Comparison of ENCODE assay signal across 9 cellular contexts in genomic region chr4:139740121-139740520, GRCh38.
DNase-seq lines count a peak whose midpoint lies in the region; ATAC-seq, FAIRE-seq and TF ChIP-seq lines count a peak whose summit lies in the region.
"Had no signal": no experiment of that assay in that cellular context is flagged by ENCODE, and none has a peak within 500 bp of the region (broad histone marks: within the 10 kb centered on the region; RNA-seq: fewer than 3 reads in every experiment).

No MANE protein-coding gene starts in this region.

- no peaks in the 10 kb centered on the region for H3F3A ChIP-seq in PC-3 (ENCODE audit: low read length, unreplicated experiment)

- H3K36me3 Mint-ChIP-seq in mesothelial cell of epicardium = no peaks in the 10 kb centered on the region
- H3K36me3 Mint-ChIP-seq in activated CD8-positive, alpha-beta T cell treated with anti-CD3 and anti-CD28 coated beads for 36 hours (ENCODE audit: low read depth) = no peaks in the 10 kb centered on the region
- no peaks in the 10 kb centered on the region for H3K36me3 Mint-ChIP-seq in activated naive CD4-positive, alpha-beta T cell treated with anti-CD3 and anti-CD28 coated beads, Interleukin-2, amount 50 U/mL, for 72 hours

- H3K9me3 Mint-ChIP-seq in mesothelial cell of epicardium = no peaks in the 10 kb centered on the region
- no peaks in the 10 kb centered on the region for H3K9me3 Mint-ChIP-seq in activated CD8-positive, alpha-beta T cell treated with anti-CD3 and anti-CD28 coated beads for 36 hours
- no peaks in the 10 kb centered on the region for H3K9me3 Mint-ChIP-seq in activated naive CD4-positive, alpha-beta T cell treated with anti-CD3 and anti-CD28 coated beads, Interleukin-2, amount 50 U/mL, for 72 hours

- H3K9ac ChIP-seq in PC-3 (ENCODE audit: low read length) (no peak overlapping the region), endothelial cell of umbilical vein (replicated peaks; ENCODE audit: extremely low read depth, insufficient read depth, low read length) (no peak overlapping the region)

- H3K4me1 ChIP-seq in PC-3 (ENCODE audit: insufficient read depth, low read length) (peaks cover 26% of the 10 kb centered on the region), endothelial cell of umbilical vein (ENCODE audit: control insufficient read depth, extremely low read depth, insufficient read depth, low read length) (peaks cover 17% of the 10 kb centered on the region), thymus (ENCODE audit: control insufficient read depth, insufficient read depth, low read length) (peaks cover 5% of the 10 kb centered on the region)

- TF ChIP-seq CTCF in PC-3 (conservative IDR thresholded peaks at IDR 0.05; ENCODE audit: low read depth, low read length) (no peak), endothelial cell of umbilical vein (IDR thresholded peaks at IDR 0.05; ENCODE audit: extremely low read depth in 1 of 2, insufficient read depth in 1 of 2, low read depth in 1 of 2, low read length in 2 of 2) (no peak), mesothelial cell of epicardium (IDR thresholded peaks at IDR 0.05; ENCODE audit: unreplicated experiment) (no peak)
- TF ChIP-seq CTCF in activated CD8-positive, alpha-beta T cell treated with anti-CD3 and anti-CD28 coated beads for 36 hours (IDR thresholded peaks at IDR 0.05) = no peak

- CTCF ChIA-PET in PC-3 (lab: Charles Lee) (interaction anchor here (1.2 kb wide), 1 partner anchor 117 kb away, joined by 3 read pairs; no protein-coding TSS in a partner anchor), endothelial cell of umbilical vein (lab: Charles Lee) (interaction anchor here (0.7 to 3.1 kb wide), 23 partner anchors 9 to 620 kb away, joined by 3 to 16 read pairs (median 5); no protein-coding TSS in a partner anchor)
- CTCF ChIA-PET in activated CD8-positive, alpha-beta T cell treated with anti-CD3 and anti-CD28 coated beads for 36 hours (lab: Charles Lee) = interaction anchor here (0.6 kb wide), 1 partner anchor 12 kb away, joined by 3 read pairs; no protein-coding TSS in a partner anchor

- H3K36me3 ChIP-seq in PC-3 (ENCODE audit: low read depth, low read length) (no peaks in the 10 kb centered on the region), endothelial cell of umbilical vein (ENCODE audit: control insufficient read depth in 2 of 2, extremely low read depth in 1 of 2, insufficient read depth in 2 of 2, low read length in 2 of 2) (no peaks in the 10 kb centered on the region), thymus (ENCODE audit: control insufficient read depth, insufficient read depth) (no peaks in the 10 kb centered on the region)

- H3K4me1 Mint-ChIP-seq in mesothelial cell of epicardium = peaks cover 52% of the 10 kb centered on the region
- peaks cover 10% of the 10 kb centered on the region for H3K4me1 Mint-ChIP-seq in activated CD8-positive, alpha-beta T cell treated with anti-CD3 and anti-CD28 coated beads for 36 hours (ENCODE audit: low read depth)

- POLR2A ChIA-PET in PC-3 (lab: Charles Lee; ENCODE audit: unreplicated experiment) = no interaction called here
- POLR2A ChIA-PET in endothelial cell of umbilical vein (lab: Charles Lee) = interaction anchor here (0.7 kb wide), 2 partner anchors 12 to 413 kb away, joined by 3 to 4 read pairs; no protein-coding TSS in a partner anchor
- POLR2A ChIA-PET in activated CD8-positive, alpha-beta T cell treated with anti-CD3 and anti-CD28 coated beads for 36 hours (lab: Charles Lee) = no interaction called here

- ATAC-seq in PC-3 (no peak; the same call in 1 of the 2 replicates), HG03432 (IDR thresholded peaks at IDR 0.05; ENCODE audit: unreplicated experiment) (no peak)
- no peak for ATAC-seq in activated CD8-positive, alpha-beta T cell treated with anti-CD3 and anti-CD28 coated beads for 36 hours
- no peak for ATAC-seq in activated naive CD4-positive, alpha-beta T cell treated with anti-CD3 and anti-CD28 coated beads, Interleukin-2, amount 50 U/mL, for 72 hours

- no peak for TF ChIP-seq POLR2A in endothelial cell of umbilical vein (IDR thresholded peaks at IDR 0.05; ENCODE audit: low read depth, low read length)

- no TSS peak for BruUV-seq in PC-3 (replicated peaks; lab: Mats Ljungman, UMichigan)
- BruUV-seq in endothelial cell of umbilical vein (replicated peaks; lab: Mats Ljungman, UMichigan) = no TSS peak

- H3K9me3 ChIP-seq in PC-3 (ENCODE audit: low read length) (no peaks in the 10 kb centered on the region), endothelial cell of umbilical vein (replicated peaks; ENCODE audit: control insufficient read depth, insufficient read depth, low read length) (no peaks in the 10 kb centered on the region), thymus (ENCODE audit: control insufficient read depth) (no peaks in the 10 kb centered on the region)

- no peaks in the 10 kb centered on the region for H4K20me1 ChIP-seq in PC-3 (ENCODE audit: low read length)
- no peaks in the 10 kb centered on the region for H4K20me1 ChIP-seq in endothelial cell of umbilical vein (replicated peaks; ENCODE audit: control insufficient read depth, extremely low read depth, insufficient read depth, low read length)

- H3K4me3 Mint-ChIP-seq in mesothelial cell of epicardium = no peak overlapping the region
- no peak overlapping the region for H3K4me3 Mint-ChIP-seq in activated CD8-positive, alpha-beta T cell treated with anti-CD3 and anti-CD28 coated beads for 36 hours

- peak overlapping the region; percentile 25; the same call in 1 of the 2 replicates for H3K27ac ChIP-seq in PC-3 (ENCODE audit: low read length)
- H3K27ac ChIP-seq in endothelial cell of umbilical vein (ENCODE audit: insufficient read depth, low read depth, low read length) = no peak overlapping the region
- H3K27ac ChIP-seq in thymus (ENCODE audit: low read depth) = peak overlapping the region; percentile 81

- no peaks in the 10 kb centered on the region for H3K27me3 ChIP-seq in PC-3 (ENCODE audit: low read length)
- no peaks in the 10 kb centered on the region for H3K27me3 ChIP-seq in endothelial cell of umbilical vein (ENCODE audit: control insufficient read depth in 2 of 2, insufficient read depth in 2 of 2, low read length in 2 of 2)
- H3K27me3 ChIP-seq in thymus (ENCODE audit: control insufficient read depth, insufficient read depth) = peaks cover 5% of the 10 kb centered on the region

- no peaks in the 10 kb centered on the region for H3K27me3 Mint-ChIP-seq in mesothelial cell of epicardium (ENCODE audit: low read depth)
- H3K27me3 Mint-ChIP-seq in activated CD8-positive, alpha-beta T cell treated with anti-CD3 and anti-CD28 coated beads for 36 hours = peaks cover 21% of the 10 kb centered on the region

- 92% methylated on average over 5 of the region's 5 CpGs for WGBS in thymus

- H3K27ac Mint-ChIP-seq in mesothelial cell of epicardium = peak overlapping the region; percentile 86
- H3K27ac Mint-ChIP-seq in activated CD8-positive, alpha-beta T cell treated with anti-CD3 and anti-CD28 coated beads for 36 hours = no peak overlapping the region
- no peak overlapping the region for H3K27ac Mint-ChIP-seq in activated naive CD4-positive, alpha-beta T cell treated with anti-CD3 and anti-CD28 coated beads, Interleukin-2, amount 50 U/mL, for 72 hours

- FAIRE-seq in endothelial cell of umbilical vein (lab: Jason Lieb, UNC) = peak; percentile 28
- FAIRE-seq: G401.6 had no signal

- dilution Hi-C loops in endothelial cell of umbilical vein (cut with MboI; ENCODE audit: extremely low pct_ligation_motif_present, low sequenced_read_pairs) = no loop called here

- H2AFZ ChIP-seq in PC-3 (ENCODE audit: low read length) (peak overlapping the region; percentile 70; the same call in 1 of the 2 replicates), endothelial cell of umbilical vein (ENCODE audit: low read depth, low read length) (no peak overlapping the region)

- H3K4me2 ChIP-seq in PC-3 (ENCODE audit: low read length) = no peak overlapping the region; the same call in 1 of the 2 replicates
- H3K4me2 ChIP-seq in endothelial cell of umbilical vein (ENCODE audit: insufficient read depth, low read length) = no peak overlapping the region

- DNase-seq in PC-3 (no peak), endothelial cell of umbilical vein (ENCODE audit: low read depth, low spot score) (peak; percentile 12), mesothelial cell of epicardium (ENCODE audit: low spot score in 2 of 2, unreplicated experiment in 2 of 2) (no peak), NCI-H1930 (lab: John Stamatoyannopoulos, UW) (no peak)
- DNase-seq in activated CD8-positive, alpha-beta T cell treated with anti-CD3 and anti-CD28 coated beads for 36 hours = no peak
- DNase-seq in activated naive CD4-positive, alpha-beta T cell treated with anti-CD3 and anti-CD28 coated beads, Interleukin-2, amount 50 U/mL, for 72 hours (ENCODE audit: low spot score in 2 of 2) = no peak

- no peak overlapping the region for H3K4me3 ChIP-seq in PC-3 (ENCODE audit: low read length)
- no peak overlapping the region for H3K4me3 ChIP-seq in endothelial cell of umbilical vein (replicated peaks in 1 of 3; ENCODE audit: insufficient read depth in 1 of 3, low read depth in 1 of 3, low read length in 3 of 3)
- no peak overlapping the region for H3K4me3 ChIP-seq in thymus (ENCODE audit: low read length)

- no peaks in the 10 kb centered on the region for H3K9me2 ChIP-seq in PC-3 (replicated peaks; ENCODE audit: low read length)

- no peaks in the 10 kb centered on the region for H3K9me1 ChIP-seq in endothelial cell of umbilical vein (replicated peaks; ENCODE audit: control insufficient read depth, extremely low read depth, insufficient read depth, low read length)

- H3K79me2 ChIP-seq in PC-3 (ENCODE audit: low read length) (no peaks in the 10 kb centered on the region), endothelial cell of umbilical vein (ENCODE audit: control insufficient read depth, insufficient read depth, low read length) (no peaks in the 10 kb centered on the region)

- intact Hi-C loops in PC-3 (cut with micrococcal nuclease) = no loop called here
- intact Hi-C loops in endothelial cell of umbilical vein (cut with micrococcal nuclease) = loop anchor here (1.0 kb wide), 1 partner anchor 23 kb away; no protein-coding TSS in a partner anchor
- intact Hi-C loops in activated CD8-positive, alpha-beta T cell treated with anti-CD3 and anti-CD28 coated beads for 36 hours (cut with micrococcal nuclease) = no loop called here

TF ChIP-seq in endothelial cell of umbilical vein, 7 proteins besides CTCF, POLR2A, EP300 and RAD21 (continues in another document):
- TF ChIP-seq FOS (IDR thresholded peaks at IDR 0.05; ENCODE audit: borderline replicate concordance, insufficient read depth, low read length) (no peak), EZH2 (IDR thresholded peaks at IDR 0.05; ENCODE audit: borderline replicate concordance, low read depth, low read length, severe bottlenecking) (no peak), JUN (IDR thresholded peaks at IDR 0.05; ENCODE audit: borderline replicate concordance, insufficient read depth, insufficient read length, low read depth) (no peak), GATA2 (IDR thresholded peaks at IDR 0.05; ENCODE audit: insufficient read depth, insufficient read length, low read depth, low read length) (no peak), MAX (IDR thresholded peaks at IDR 0.05; ENCODE audit: insufficient read depth, insufficient read length) (no peak), POLR2AphosphoS5 (IDR thresholded peaks at IDR 0.05; ENCODE audit: insufficient read depth, low read depth, low read length) (no peak)
